Comparison of ENCODE assay signal across 10 cellular contexts in the genomic region with DNA sequence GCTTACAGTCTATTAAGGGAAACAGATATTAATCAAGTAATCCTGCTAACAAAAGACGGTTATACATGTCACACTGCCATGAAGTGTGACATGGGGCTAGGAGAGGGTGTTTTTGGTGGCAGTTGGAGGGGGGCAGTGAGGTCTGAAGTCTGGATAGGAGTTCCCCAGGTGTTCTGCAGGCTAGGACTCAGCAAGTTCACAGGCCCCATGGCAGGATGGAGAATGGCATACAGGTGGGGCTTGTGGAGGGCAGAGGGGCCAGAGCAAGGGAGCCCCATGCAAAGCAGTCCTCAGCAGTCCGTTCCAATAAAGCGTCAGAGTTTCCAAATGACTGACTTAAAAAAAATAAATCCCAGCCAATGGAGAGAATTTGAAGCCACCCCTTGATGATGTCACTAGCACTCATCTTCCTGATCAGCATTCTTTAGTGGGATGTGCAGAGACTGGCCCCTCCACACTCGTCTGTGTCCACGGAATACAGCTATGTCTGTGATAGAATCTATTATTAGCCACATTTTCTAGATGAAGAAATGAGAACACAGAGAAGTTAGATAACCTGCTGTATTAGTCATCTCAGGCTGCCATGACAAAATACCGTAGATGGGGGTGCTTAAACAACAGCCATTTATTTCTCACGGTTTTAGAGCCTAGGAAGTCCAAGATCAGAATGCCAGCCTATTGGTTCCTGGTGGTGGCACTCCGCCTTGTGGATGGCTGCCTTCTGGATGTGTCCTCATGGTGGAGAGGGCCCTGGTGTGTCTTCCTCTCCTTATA. TPM values are rescaled to one million over a fixed set of nuclear protein-coding genes. Genes with fewer than 3 reads are reported as not detected.
DNase-seq lines count a peak whose midpoint lies in the region; ATAC-seq and TF ChIP-seq lines count a peak whose summit lies in the region.
"Had no signal": no experiment of that assay in that cellular context is flagged by ENCODE, and none has a peak within 500 bp of the region (broad histone marks: within the 10 kb centered on the region; RNA-seq: fewer than 3 reads in every experiment).

No MANE protein-coding gene starts in this region.

- peaks cover 18% of the 10 kb centered on the region for H3K27me3 Mint-ChIP-seq in CD8-positive, alpha-beta T cell (ENCODE audit: low read depth)

- CTCF ChIA-PET in CD8-positive, alpha-beta T cell (lab: Charles Lee), result no interaction called here

- no peak for TF ChIP-seq POLR2A in erythroblast (IDR thresholded peaks at IDR 0.05; ENCODE audit: low read length)

- peak overlapping the region; percentile 62; the same call in 1 of the 2 replicates for H3K9ac ChIP-seq in OCI-LY3 (ENCODE audit: low read length)

- H3K4me1 Mint-ChIP-seq in CD8-positive, alpha-beta T cell (ENCODE audit: low read depth), result peaks cover 21% of the 10 kb centered on the region

- POLR2A ChIA-PET in CD8-positive, alpha-beta T cell (lab: Charles Lee), result no interaction called here

- no peak overlapping the region for H2AFZ ChIP-seq in OCI-LY3 (ENCODE audit: low read depth, low read length)

- peak overlapping the region; percentile 92 for H3K4me2 ChIP-seq in OCI-LY3 (ENCODE audit: low read length)

- H3K27ac Mint-ChIP-seq in CD8-positive, alpha-beta T cell, result no peak overlapping the region
- H3K27ac Mint-ChIP-seq: T-helper 1 cell treated with Interleukin-12 subunit alpha and Interleukin-12 subunit beta and Interleukin-4 antibody, amounts not matched to agents 30 μg/mL and 1 μg/mL, for 36 hours had no signal

- peaks cover 5% of the 10 kb centered on the region for H3K36me3 Mint-ChIP-seq in CD8-positive, alpha-beta T cell

- H3K9me3 Mint-ChIP-seq in CD8-positive, alpha-beta T cell, result no peaks in the 10 kb centered on the region
- H3K9me3 Mint-ChIP-seq: T-helper 1 cell treated with Interleukin-12 subunit alpha and Interleukin-12 subunit beta and Interleukin-4 antibody, amounts not matched to agents 30 μg/mL and 1 μg/mL, for 36 hours had no signal

- ATAC-seq in CD8-positive, alpha-beta T cell, result no peak
- no peak for ATAC-seq in activated CD4-positive, CD25-positive, alpha-beta regulatory T cell treated with anti-CD3 and anti-CD28 coated beads, Interleukin-2, amount 50 U/mL, for 24 hours
- no peak for ATAC-seq in sciatic nerve

- no peak overlapping the region for H3K4me3 ChIP-seq in CD8-positive, alpha-beta T cell (ENCODE audit: low read depth, low read length)
- peak overlapping the region; percentile 78 for H3K4me3 ChIP-seq in OCI-LY3 (ENCODE audit: low read length)

- no peaks in the 10 kb centered on the region for H3K9me3 ChIP-seq in CD8-positive, alpha-beta T cell (ENCODE audit: low read length)
- H3K9me3 ChIP-seq in OCI-LY3 (ENCODE audit: insufficient read depth, low read length), result no peaks in the 10 kb centered on the region

- H3K79me2 ChIP-seq in OCI-LY3 (ENCODE audit: low read length), result no peaks in the 10 kb centered on the region

- peaks cover 6% of the 10 kb centered on the region for H3K36me3 ChIP-seq in CD8-positive, alpha-beta T cell (ENCODE audit: insufficient read depth, low read length)
- peaks cover 7% of the 10 kb centered on the region for H3K36me3 ChIP-seq in OCI-LY3 (replicated peaks; ENCODE audit: low read depth, low read length)

- TF ChIP-seq CTCF in CD8-positive, alpha-beta T cell (IDR thresholded peaks at IDR 0.05), result no peak
- TF ChIP-seq CTCF in OCI-LY3 (IDR thresholded peaks at IDR 0.05; ENCODE audit: low read depth, low read length), result no peak

- DNase-seq in CD8-positive, alpha-beta T cell, result no peak
- peak; percentile 69 to 87 for DNase-seq in erythroblast (lab: John Stamatoyannopoulos, UW)
- peak; percentile 24 for DNase-seq in occipital lobe (lab: John Stamatoyannopoulos, UW)
- DNase-seq in NCI-H1105 treated with DMSO at 0.1 percent for 48 hours (lab: John Stamatoyannopoulos, UW), result no peak
- DNase-seq in sciatic nerve (ENCODE audit: low spot score), result no peak
- DNase-seq in globus pallidus (ENCODE audit: low spot score), result no peak
- DNase-seq: kidney had no signal

- intact Hi-C loops in CD8-positive, alpha-beta T cell (cut with DNase I, micrococcal nuclease), result no loop called here
- intact Hi-C loops in sciatic nerve (cut with DNase I), result no loop called here

- no peak overlapping the region for H3K27ac ChIP-seq in CD8-positive, alpha-beta T cell (ENCODE audit: low read depth, low read length)
- no peak overlapping the region for H3K27ac ChIP-seq in OCI-LY3 (ENCODE audit: low read length)

- peak overlapping the region; percentile 24 for H3K4me3 Mint-ChIP-seq in CD8-positive, alpha-beta T cell

- H3K27me3 ChIP-seq in CD8-positive, alpha-beta T cell (ENCODE audit: insufficient read depth, low read length), result no peaks in the 10 kb centered on the region
- no peaks in the 10 kb centered on the region for H3K27me3 ChIP-seq in OCI-LY3 (ENCODE audit: low read depth, low read length)

- H4K20me1 ChIP-seq in OCI-LY3 (ENCODE audit: insufficient read depth, low read length), result no peaks in the 10 kb centered on the region

- peaks cover 6% of the 10 kb centered on the region for H3K4me1 ChIP-seq in CD8-positive, alpha-beta T cell (ENCODE audit: insufficient read depth, low read length)
- H3K4me1 ChIP-seq in OCI-LY3 (ENCODE audit: low read length), result peaks cover 16% of the 10 kb centered on the region

RNA-seq across cellular contexts. Expression of gene PRDM11, which starts 32.6 kb away (rescaled TPM):
- 1 to 10 TPM; 2.4 to 3.6 TPM for total RNA-seq in CD8-positive, alpha-beta T cell
- 6.2 TPM for total RNA-seq in occipital lobe
- 21.6 TPM for total RNA-seq in sciatic nerve

Comparison
In these comparisons a context has a peak if more than half of its experiments do, and no peak if none do; other contexts are left out.
1. DNase-seq: peak in erythroblast (2 of 2) and occipital lobe (single experiment); none in CD8-positive, alpha-beta T cell (0 of 7), NCI-H1105 treated with DMSO at 0.1 percent for 48 hours (single experiment), sciatic nerve (single experiment) and globus pallidus (single experiment).